8 cellular contexts compared by ENCODE assay signal in the genomic region with DNA sequence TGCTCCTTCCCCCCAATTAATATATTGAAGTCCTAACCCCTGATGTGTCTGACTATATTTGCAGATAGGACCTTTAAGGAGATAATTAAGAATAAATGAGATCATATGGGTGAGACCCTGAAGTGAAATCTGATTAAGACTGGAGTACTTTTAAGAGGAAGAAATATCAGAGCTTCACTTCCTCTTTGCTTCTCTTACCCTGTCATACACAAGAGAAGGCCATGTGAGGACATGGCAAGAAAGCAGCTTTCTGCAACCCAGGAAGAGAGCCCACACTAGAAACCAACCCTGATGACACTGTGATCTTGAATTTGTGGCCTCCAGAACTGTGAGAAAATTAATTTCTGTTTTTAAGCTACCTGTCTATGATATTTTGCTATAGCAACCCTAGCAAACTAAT.
DNase-seq lines count a peak whose midpoint lies in the region; ATAC-seq and TF ChIP-seq lines count a peak whose summit lies in the region.

No MANE protein-coding gene starts in this region.

- ATAC-seq in GM21367 (IDR thresholded peaks at IDR 0.05; ENCODE audit: unreplicated experiment) (peak; percentile 99), HG03521 (IDR thresholded peaks at IDR 0.05; ENCODE audit: unreplicated experiment) (peak; percentile 95)
- peak; percentile 61 for ATAC-seq in activated naive CD8-positive, alpha-beta T cell treated with anti-CD3 and anti-CD28 coated beads, Interleukin-2, amount 50 U/mL, for 24 hours

- H3K27me3 Mint-ChIP-seq in activated naive CD8-positive, alpha-beta T cell treated with anti-CD3 and anti-CD28 coated beads, Interleukin-2, amount 50 U/mL, for 24 hours: no peaks in the 10 kb centered on the region

- H3K4me3 Mint-ChIP-seq in activated naive CD8-positive, alpha-beta T cell treated with anti-CD3 and anti-CD28 coated beads, Interleukin-2, amount 50 U/mL, for 24 hours: peak overlapping the region; percentile 1

- H3K4me3 ChIP-seq in GM12864 (ENCODE audit: low read depth, low read length) (no peak overlapping the region), coronary artery (no peak overlapping the region)

- H3K36me3 Mint-ChIP-seq in activated naive CD8-positive, alpha-beta T cell treated with anti-CD3 and anti-CD28 coated beads, Interleukin-2, amount 50 U/mL, for 24 hours (ENCODE audit: low read depth): peaks cover 3% of the 10 kb centered on the region

- H3K27ac ChIP-seq in coronary artery: no peak overlapping the region

- H3K4me1 Mint-ChIP-seq in activated naive CD8-positive, alpha-beta T cell treated with anti-CD3 and anti-CD28 coated beads, Interleukin-2, amount 50 U/mL, for 24 hours: peaks cover 33% of the 10 kb centered on the region

- H3K9me3 Mint-ChIP-seq in activated naive CD8-positive, alpha-beta T cell treated with anti-CD3 and anti-CD28 coated beads, Interleukin-2, amount 50 U/mL, for 24 hours: no peaks in the 10 kb centered on the region

- DNase-seq in GM12864 (ENCODE audit: low read depth) (peak; percentile 57), kidney tubule cell (ENCODE audit: low spot score) (no peak), NCI-H2029 (lab: John Stamatoyannopoulos, UW) (no peak), coronary artery (ENCODE audit: low spot score) (no peak), NCI-H1930 (lab: John Stamatoyannopoulos, UW) (no peak)
- no peak for DNase-seq in activated naive CD8-positive, alpha-beta T cell treated with anti-CD3 and anti-CD28 coated beads, Interleukin-2, amount 50 U/mL, for 24 hours

- TF ChIP-seq CTCF in GM12864 (IDR thresholded peaks at IDR 0.05; ENCODE audit: low read depth, low read length, missing control alignments): no peak
- no peak for TF ChIP-seq CTCF in coronary artery (IDR thresholded peaks at IDR 0.05)

- peak overlapping the region; percentile 61 for H3K27ac Mint-ChIP-seq in activated naive CD8-positive, alpha-beta T cell treated with anti-CD3 and anti-CD28 coated beads, Interleukin-2, amount 50 U/mL, for 24 hours
